ENCODE assay signal across 1 cellular context in genomic region chr19:16462757-16463250, GRCh38.
TF ChIP-seq lines count a peak whose summit lies in the region.

No MANE protein-coding gene starts in this region.

TF ChIP-seq in GM23338, 12 proteins besides CTCF, POLR2A, EP300 and RAD21 (continued from another document):
- TF ChIP-seq EZH2 (IDR thresholded peaks at IDR 0.05; ENCODE audit: low read depth, unreplicated experiment) (no peak), NANOG (IDR thresholded peaks at IDR 0.05; ENCODE audit: borderline replicate concordance) (no peak), CREB1 (CRISPR knock-in tag; IDR thresholded peaks at IDR 0.05; ENCODE audit: low read depth) (no peak), ZNF331 (CRISPR knock-in tag; IDR thresholded peaks at IDR 0.05; ENCODE audit: low read depth) (no peak), EZH2phosphoT487 (IDR thresholded peaks at IDR 0.05; ENCODE audit: unreplicated experiment) (no peak), ZNF114 (CRISPR knock-in tag; IDR thresholded peaks at IDR 0.05) (no peak), STAT1 (IDR thresholded peaks at IDR 0.05; ENCODE audit: unreplicated experiment) (no peak), POLR2AphosphoS5 (IDR thresholded peaks at IDR 0.05; ENCODE audit: low read depth) (no peak)
- TF ChIP-seq, protein P1, sequence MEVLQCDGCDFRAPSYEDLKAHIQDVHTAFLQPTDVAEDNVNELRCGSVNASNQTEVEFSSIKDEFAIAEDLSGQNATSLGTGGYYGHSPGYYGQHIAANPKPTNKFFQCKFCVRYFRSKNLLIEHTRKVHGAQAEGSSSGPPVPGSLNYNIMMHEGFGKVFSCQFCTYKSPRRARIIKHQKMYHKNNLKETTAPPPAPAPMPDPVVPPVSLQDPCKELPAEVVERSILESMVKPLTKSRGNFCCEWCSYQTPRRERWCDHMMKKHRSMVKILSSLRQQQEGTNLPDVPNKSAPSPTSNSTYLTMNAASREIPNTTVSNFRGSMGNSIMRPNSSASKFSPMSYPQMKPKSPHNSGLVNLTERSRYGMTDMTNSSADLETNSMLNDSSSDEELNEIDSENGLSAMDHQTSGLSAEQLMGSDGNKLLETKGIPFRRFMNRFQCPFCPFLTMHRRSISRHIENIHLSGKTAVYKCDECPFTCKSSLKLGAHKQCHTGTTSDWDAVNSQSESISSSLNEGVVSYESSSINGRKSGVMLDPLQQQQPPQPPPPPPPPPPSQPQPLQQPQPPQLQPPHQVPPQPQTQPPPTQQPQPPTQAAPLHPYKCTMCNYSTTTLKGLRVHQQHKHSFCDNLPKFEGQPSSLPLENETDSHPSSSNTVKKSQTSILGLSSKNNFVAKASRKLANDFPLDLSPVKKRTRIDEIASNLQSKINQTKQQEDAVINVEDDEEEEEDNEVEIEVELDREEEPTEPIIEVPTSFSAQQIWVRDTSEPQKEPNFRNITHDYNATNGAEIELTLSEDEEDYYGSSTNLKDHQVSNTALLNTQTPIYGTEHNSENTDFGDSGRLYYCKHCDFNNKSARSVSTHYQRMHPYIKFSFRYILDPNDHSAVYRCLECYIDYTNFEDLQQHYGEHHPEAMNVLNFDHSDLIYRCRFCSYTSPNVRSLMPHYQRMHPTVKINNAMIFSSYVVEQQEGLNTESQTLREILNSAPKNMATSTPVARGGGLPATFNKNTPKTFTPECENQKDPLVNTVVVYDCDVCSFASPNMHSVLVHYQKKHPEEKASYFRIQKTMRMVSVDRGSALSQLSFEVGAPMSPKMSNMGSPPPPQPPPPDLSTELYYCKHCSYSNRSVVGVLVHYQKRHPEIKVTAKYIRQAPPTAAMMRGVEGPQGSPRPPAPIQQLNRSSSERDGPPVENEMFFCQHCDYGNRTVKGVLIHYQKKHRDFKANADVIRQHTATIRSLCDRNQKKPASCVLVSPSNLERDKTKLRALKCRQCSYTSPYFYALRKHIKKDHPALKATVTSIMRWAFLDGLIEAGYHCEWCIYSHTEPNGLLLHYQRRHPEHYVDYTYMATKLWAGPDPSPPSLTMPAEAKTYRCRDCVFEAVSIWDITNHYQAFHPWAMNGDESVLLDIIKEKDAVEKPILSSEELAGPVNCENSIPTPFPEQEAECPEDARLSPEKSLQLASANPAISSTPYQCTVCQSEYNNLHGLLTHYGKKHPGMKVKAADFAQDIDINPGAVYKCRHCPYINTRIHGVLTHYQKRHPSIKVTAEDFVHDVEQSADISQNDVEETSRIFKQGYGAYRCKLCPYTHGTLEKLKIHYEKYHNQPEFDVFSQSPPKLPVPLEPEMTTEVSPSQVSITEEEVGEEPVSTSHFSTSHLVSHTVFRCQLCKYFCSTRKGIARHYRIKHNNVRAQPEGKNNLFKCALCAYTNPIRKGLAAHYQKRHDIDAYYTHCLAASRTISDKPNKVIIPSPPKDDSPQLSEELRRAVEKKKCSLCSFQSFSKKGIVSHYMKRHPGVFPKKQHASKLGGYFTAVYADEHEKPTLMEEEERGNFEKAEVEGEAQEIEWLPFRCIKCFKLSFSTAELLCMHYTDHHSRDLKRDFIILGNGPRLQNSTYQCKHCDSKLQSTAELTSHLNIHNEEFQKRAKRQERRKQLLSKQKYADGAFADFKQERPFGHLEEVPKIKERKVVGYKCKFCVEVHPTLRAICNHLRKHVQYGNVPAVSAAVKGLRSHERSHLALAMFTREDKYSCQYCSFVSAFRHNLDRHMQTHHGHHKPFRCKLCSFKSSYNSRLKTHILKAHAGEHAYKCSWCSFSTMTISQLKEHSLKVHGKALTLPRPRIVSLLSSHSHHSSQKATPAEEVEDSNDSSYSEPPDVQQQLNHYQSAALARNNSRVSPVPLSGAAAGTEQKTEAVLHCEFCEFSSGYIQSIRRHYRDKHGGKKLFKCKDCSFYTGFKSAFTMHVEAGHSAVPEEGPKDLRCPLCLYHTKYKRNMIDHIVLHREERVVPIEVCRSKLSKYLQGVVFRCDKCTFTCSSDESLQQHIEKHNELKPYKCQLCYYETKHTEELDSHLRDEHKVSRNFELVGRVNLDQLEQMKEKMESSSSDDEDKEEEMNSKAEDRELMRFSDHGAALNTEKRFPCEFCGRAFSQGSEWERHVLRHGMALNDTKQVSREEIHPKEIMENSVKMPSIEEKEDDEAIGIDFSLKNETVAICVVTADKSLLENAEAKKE (CRISPR knock-in tag; IDR thresholded peaks at IDR 0.05), result no peak
- TF ChIP-seq, protein P2, sequence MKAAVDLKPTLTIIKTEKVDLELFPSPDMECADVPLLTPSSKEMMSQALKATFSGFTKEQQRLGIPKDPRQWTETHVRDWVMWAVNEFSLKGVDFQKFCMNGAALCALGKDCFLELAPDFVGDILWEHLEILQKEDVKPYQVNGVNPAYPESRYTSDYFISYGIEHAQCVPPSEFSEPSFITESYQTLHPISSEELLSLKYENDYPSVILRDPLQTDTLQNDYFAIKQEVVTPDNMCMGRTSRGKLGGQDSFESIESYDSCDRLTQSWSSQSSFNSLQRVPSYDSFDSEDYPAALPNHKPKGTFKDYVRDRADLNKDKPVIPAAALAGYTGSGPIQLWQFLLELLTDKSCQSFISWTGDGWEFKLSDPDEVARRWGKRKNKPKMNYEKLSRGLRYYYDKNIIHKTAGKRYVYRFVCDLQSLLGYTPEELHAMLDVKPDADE (IDR thresholded peaks at IDR 0.05), result no peak
